In genomic region chr20:26208296-26209091, GRCh38 we compare ENCODE assay signal across 8 cellular contexts.
DNase-seq lines count a peak whose midpoint lies in the region; ATAC-seq lines count a peak whose summit lies in the region.

No MANE protein-coding gene starts in this region.

- DNase-seq in DMS 273 (lab: John Stamatoyannopoulos, UW; ENCODE audit: unreplicated experiment) (peak; percentile 50), DMS 273 treated with DMSO at 0.1 percent for 48 hours (lab: John Stamatoyannopoulos, UW) (no peak), iPS-NIHi7 (ENCODE audit: extremely low spot score) (peak; percentile 69), NCI-H2196 (lab: John Stamatoyannopoulos, UW; ENCODE audit: unreplicated experiment) (no peak), COLO668 (lab: John Stamatoyannopoulos, UW; ENCODE audit: unreplicated experiment) (no peak)
- DNase-seq in activated effector memory CD4-positive, alpha-beta T cell treated with anti-CD3 and anti-CD28 coated beads, Interleukin-2, amount 50 U/mL, for 16 hours, result peak; percentile 76
- peak; percentile 3 for DNase-seq in stimulated activated CD8-positive, alpha-beta memory T cell treated with anti-CD3 and anti-CD28 coated beads, Interleukin-12 subunit alpha, Interleukin-12 subunit beta, amount 100 ng/mL, for 4 hours (ENCODE audit: low read depth)

- ATAC-seq in HG03354 (IDR thresholded peaks at IDR 0.05; ENCODE audit: poor library complexity, severe bottlenecking, unreplicated experiment), result no peak

Comparison
In these comparisons a context has a peak if more than half of its experiments do, and no peak if none do; other contexts are left out.
1. DNase-seq: peak in DMS 273 (single experiment), activated effector memory CD4-positive, alpha-beta T cell treated with anti-CD3 and anti-CD28 coated beads, Interleukin-2, amount 50 U/mL, for 16 hours (single experiment), iPS-NIHi7 (single experiment) and stimulated activated CD8-positive, alpha-beta memory T cell treated with anti-CD3 and anti-CD28 coated beads, Interleukin-12 subunit alpha, Interleukin-12 subunit beta, amount 100 ng/mL, for 4 hours (single experiment); none in DMS 273 treated with DMSO at 0.1 percent for 48 hours (single experiment), NCI-H2196 (single experiment) and COLO668 (single experiment).